9 cellular contexts compared by ENCODE assay signal in genomic region chr7:115410972-115411686, GRCh38.
DNase-seq lines count a peak whose midpoint lies in the region; ATAC-seq and TF ChIP-seq lines count a peak whose summit lies in the region.
"Had no signal": no experiment of that assay in that cellular context is flagged by ENCODE, and none has a peak within 500 bp of the region (broad histone marks: within the 10 kb centered on the region; RNA-seq: fewer than 3 reads in every experiment).

No MANE protein-coding gene starts in this region.

- dilution Hi-C loops in mammary epithelial cell (cut with HindIII; ENCODE audit: low sequenced_read_pairs) = no loop called here

- peak; percentile 97 for ATAC-seq in GM21360 (IDR thresholded peaks at IDR 0.05; ENCODE audit: unreplicated experiment)
- ATAC-seq in HG03139 (IDR thresholded peaks at IDR 0.05; ENCODE audit: unreplicated experiment) = peak; percentile 95
- no peak for ATAC-seq in left colon

- no peaks in the 10 kb centered on the region for H4K20me1 ChIP-seq in mammary epithelial cell (ENCODE audit: insufficient read depth, low read length)

- H2AFZ ChIP-seq in mammary epithelial cell (ENCODE audit: low read depth, low read length) = no peak overlapping the region

- H3K27me3 ChIP-seq in GM06990 (replicated peaks; ENCODE audit: control insufficient read depth, insufficient read depth, low read length) (no peaks in the 10 kb centered on the region), mammary epithelial cell (ENCODE audit: insufficient read depth, low read length) (no peaks in the 10 kb centered on the region)
- no peaks in the 10 kb centered on the region for H3K27me3 ChIP-seq in effector memory CD4-positive, alpha-beta T cell (replicated peaks; ENCODE audit: control insufficient read depth, insufficient read depth, low read length, poor library complexity, severe bottlenecking)

- CTCF ChIA-PET in mammary epithelial cell (lab: Charles Lee; ENCODE audit: low non-redundant PET) = interaction anchor here (0.7 kb wide), 1 partner anchor 229 kb away, joined by 6 read pairs; no protein-coding TSS in a partner anchor

- in situ Hi-C loops in mammary epithelial cell (cut with MboI; ENCODE audit: low sequenced_read_pairs in 2 of 2) = no loop called here

- intact Hi-C loops in mammary epithelial cell (cut with micrococcal nuclease) = no loop called here
- intact Hi-C loops in left colon (cut with DNase I, micrococcal nuclease) = no loop called here

- H3K9ac ChIP-seq in mammary epithelial cell (ENCODE audit: insufficient read depth, low read length) = no peak overlapping the region

- no peak overlapping the region for H3K27ac ChIP-seq in effector memory CD4-positive, alpha-beta T cell (ENCODE audit: insufficient read depth, low read length, poor library complexity, severe bottlenecking)
- no peak overlapping the region for H3K27ac ChIP-seq in mammary epithelial cell (ENCODE audit: insufficient read depth, low read depth, low read length)

- H3K4me3 ChIP-seq in GM06990 (replicated peaks; ENCODE audit: low read depth, low read length) (no peak overlapping the region), mammary epithelial cell (replicated peaks in 1 of 3; ENCODE audit: insufficient read depth in 1 of 3, low read depth in 2 of 3, low read length in 3 of 3) (no peak overlapping the region)
- no peak overlapping the region for H3K4me3 ChIP-seq in effector memory CD4-positive, alpha-beta T cell (ENCODE audit: insufficient read depth, low read depth, low read length, poor library complexity, severe bottlenecking)

- TF ChIP-seq CTCF in GM06990 (IDR thresholded peaks at IDR 0.05; ENCODE audit: insufficient read depth, low read length, poor library complexity, severe bottlenecking) (no peak), mammary epithelial cell (conservative IDR thresholded peaks at IDR 0.05 in 1 of 2, IDR thresholded peaks at IDR 0.05 in 1 of 2; ENCODE audit: extremely low read depth in 1 of 2, insufficient read depth in 1 of 2, low read depth in 1 of 2, low read length in 2 of 2) (no peak)

- DNase-seq in GM06990 (ENCODE audit: extremely low read depth, insufficient read length) = peak; percentile 47
- DNase-seq in SIG-M5 treated with dmso at 0.1 percent for 504 hours (lab: John Stamatoyannopoulos, UW; ENCODE audit: unreplicated experiment) = peak; percentile 94
- DNase-seq in effector memory CD4-positive, alpha-beta T cell = no peak
- DNase-seq in EL = no peak
- DNase-seq in mammary epithelial cell = no peak
- no peak for DNase-seq in left colon
- DNase-seq: activated gamma-delta T cell had no signal

- H3K36me3 ChIP-seq in GM06990 (ENCODE audit: control insufficient read depth, insufficient read depth, low read length) (no peaks in the 10 kb centered on the region), mammary epithelial cell (ENCODE audit: insufficient read depth, low read length) (no peaks in the 10 kb centered on the region)
- no peaks in the 10 kb centered on the region for H3K36me3 ChIP-seq in effector memory CD4-positive, alpha-beta T cell (ENCODE audit: control insufficient read depth, insufficient read depth, low read length)

- H3K4me1 ChIP-seq in effector memory CD4-positive, alpha-beta T cell (ENCODE audit: control insufficient read depth, insufficient read depth, low read length, poor library complexity, severe bottlenecking) = no peaks in the 10 kb centered on the region
- no peaks in the 10 kb centered on the region for H3K4me1 ChIP-seq in mammary epithelial cell (ENCODE audit: insufficient read depth, low read length)

- H3K4me2 ChIP-seq in mammary epithelial cell (ENCODE audit: insufficient read depth, low read depth, low read length) = no peak overlapping the region

- H3K9me3 ChIP-seq in effector memory CD4-positive, alpha-beta T cell (ENCODE audit: control insufficient read depth, low read length) = no peaks in the 10 kb centered on the region
- H3K9me3 ChIP-seq in mammary epithelial cell (replicated peaks; ENCODE audit: insufficient read depth, low read length) = no peaks in the 10 kb centered on the region

- no TSS peak for BruUV-seq in mammary epithelial cell (replicated peaks; lab: Mats Ljungman, UMichigan)

- 92% methylated on average over 3 of the region's 3 CpGs for WGBS in mammary epithelial cell (ENCODE audit: low coverage, missing lambda C conversion rate)

- no peaks in the 10 kb centered on the region for H3K79me2 ChIP-seq in mammary epithelial cell (ENCODE audit: insufficient read depth, low read length)

Comparison
In these comparisons a context has a peak if more than half of its experiments do, and no peak if none do; other contexts are left out.
1. DNase-seq: peak in GM06990 (single experiment) and SIG-M5 treated with dmso at 0.1 percent for 504 hours (single experiment); none in effector memory CD4-positive, alpha-beta T cell (0 of 3), EL (single experiment), mammary epithelial cell (single experiment) and left colon (0 of 2).